ENCODE assay signal across 1 cellular context in the genomic region with DNA sequence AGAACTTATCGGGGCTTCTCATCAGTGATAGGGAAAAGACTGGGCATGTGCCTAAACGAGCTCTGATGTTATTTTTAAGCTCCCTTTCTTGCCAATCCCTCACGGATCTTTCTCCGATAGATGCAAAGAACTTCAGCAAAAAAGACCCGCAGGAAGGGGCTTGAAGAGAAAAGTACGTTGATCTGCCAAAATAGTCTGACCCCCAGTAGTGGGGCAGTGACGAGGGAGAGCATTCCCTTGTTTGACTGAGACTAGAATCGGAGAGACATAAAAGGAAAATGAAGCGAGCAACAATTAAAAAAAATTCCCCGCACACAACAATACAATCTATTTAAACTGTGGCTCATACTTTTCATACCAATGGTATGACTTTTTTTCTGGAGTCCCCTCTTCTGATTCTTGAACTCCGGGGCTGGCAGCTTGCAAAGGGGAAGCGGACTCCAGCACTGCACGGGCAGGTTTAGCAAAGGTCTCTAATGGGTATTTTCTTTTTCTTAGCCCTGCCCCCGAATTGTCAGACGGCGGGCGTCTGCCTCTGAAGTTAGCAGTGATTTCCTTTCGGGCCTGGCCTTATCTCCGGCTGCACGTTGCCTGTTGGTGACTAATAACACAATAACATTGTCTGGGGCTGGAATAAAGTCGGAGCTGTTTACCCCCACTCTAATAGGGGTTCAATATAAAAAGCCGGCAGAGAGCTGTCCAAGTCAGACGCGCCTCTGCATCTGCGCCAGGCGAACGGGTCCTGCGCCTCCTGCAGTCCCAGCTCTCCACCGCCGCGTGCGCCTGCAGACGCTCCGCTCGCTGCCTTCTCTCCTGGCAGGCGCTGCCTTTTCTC.
TF ChIP-seq lines count a peak whose summit lies in the region.

A gene (plus strand): TSS at position 707 of the 835 bp plus-strand sequence. CDS start 269 bp downstream, outside the sequence.

TF ChIP-seq in HepG2, 621 proteins besides CTCF, POLR2A, EP300 and RAD21 (continued from another document and continues in another):
- TF ChIP-seq, protein P1, sequence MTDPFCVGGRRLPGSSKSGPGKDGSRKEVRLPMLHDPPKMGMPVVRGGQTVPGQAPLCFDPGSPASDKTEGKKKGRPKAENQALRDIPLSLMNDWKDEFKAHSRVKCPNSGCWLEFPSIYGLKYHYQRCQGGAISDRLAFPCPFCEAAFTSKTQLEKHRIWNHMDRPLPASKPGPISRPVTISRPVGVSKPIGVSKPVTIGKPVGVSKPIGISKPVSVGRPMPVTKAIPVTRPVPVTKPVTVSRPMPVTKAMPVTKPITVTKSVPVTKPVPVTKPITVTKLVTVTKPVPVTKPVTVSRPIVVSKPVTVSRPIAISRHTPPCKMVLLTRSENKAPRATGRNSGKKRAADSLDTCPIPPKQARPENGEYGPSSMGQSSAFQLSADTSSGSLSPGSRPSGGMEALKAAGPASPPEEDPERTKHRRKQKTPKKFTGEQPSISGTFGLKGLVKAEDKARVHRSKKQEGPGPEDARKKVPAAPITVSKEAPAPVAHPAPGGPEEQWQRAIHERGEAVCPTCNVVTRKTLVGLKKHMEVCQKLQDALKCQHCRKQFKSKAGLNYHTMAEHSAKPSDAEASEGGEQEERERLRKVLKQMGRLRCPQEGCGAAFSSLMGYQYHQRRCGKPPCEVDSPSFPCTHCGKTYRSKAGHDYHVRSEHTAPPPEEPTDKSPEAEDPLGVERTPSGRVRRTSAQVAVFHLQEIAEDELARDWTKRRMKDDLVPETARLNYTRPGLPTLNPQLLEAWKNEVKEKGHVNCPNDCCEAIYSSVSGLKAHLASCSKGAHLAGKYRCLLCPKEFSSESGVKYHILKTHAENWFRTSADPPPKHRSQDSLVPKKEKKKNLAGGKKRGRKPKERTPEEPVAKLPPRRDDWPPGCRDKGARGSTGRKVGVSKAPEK (CRISPR knock-in tag; IDR thresholded peaks at IDR 0.05; ENCODE audit: borderline replicate concordance), result 0 out of 2 replicates have a peak, but pooled peaks have one; percentile 49
- no peak for TF ChIP-seq ZNF44 (CRISPR knock-in tag; IDR thresholded peaks at IDR 0.05)
- TF ChIP-seq RCOR2 (CRISPR knock-in tag; IDR thresholded peaks at IDR 0.05), result no peak
- TF ChIP-seq, protein P2, sequence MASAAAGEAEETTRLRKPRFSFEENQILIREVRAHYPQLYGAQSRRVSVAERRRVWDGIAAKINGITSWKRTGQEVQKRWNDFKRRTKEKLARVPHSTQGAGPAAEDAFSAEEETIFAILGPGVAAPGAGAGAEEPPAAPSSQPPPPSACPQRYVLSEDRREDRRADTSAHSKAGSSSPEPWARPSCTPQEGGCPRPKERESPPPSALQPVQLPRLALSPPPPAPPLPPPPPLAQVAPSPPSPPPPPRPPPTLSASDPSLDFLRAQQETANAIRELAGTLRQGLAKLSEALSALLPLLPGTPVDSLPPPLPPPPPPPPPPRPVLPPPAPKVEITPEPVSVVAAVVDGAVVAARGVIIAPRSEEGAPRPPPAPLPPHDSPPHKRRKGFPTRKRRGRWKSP (CRISPR knock-in tag; IDR thresholded peaks at IDR 0.05), result peak; percentile 96
- TF ChIP-seq TOE1 (CRISPR knock-in tag; IDR thresholded peaks at IDR 0.05), result no peak
- TF ChIP-seq HOXA3 (CRISPR knock-in tag; IDR thresholded peaks at IDR 0.05), result 0 out of 2 replicates have a peak, but pooled peaks have one; percentile 31
- TF ChIP-seq SMARCE1 (IDR thresholded peaks at IDR 0.05; ENCODE audit: borderline replicate concordance), result no peak
- TF ChIP-seq MAZ (IDR thresholded peaks at IDR 0.05; ENCODE audit: borderline replicate concordance, low read depth, low read length), result no peak
- TF ChIP-seq MAZ (CRISPR knock-in tag; IDR thresholded peaks at IDR 0.05; ENCODE audit: low read depth), result no peak
- TF ChIP-seq, protein P3, sequence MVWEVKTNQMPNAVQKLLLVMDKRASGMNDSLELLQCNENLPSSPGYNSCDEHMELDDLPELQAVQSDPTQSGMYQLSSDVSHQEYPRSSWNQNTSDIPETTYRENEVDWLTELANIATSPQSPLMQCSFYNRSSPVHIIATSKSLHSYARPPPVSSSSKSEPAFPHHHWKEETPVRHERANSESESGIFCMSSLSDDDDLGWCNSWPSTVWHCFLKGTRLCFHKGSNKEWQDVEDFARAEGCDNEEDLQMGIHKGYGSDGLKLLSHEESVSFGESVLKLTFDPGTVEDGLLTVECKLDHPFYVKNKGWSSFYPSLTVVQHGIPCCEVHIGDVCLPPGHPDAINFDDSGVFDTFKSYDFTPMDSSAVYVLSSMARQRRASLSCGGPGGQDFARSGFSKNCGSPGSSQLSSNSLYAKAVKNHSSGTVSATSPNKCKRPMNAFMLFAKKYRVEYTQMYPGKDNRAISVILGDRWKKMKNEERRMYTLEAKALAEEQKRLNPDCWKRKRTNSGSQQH (CRISPR knock-in tag; IDR thresholded peaks at IDR 0.05; ENCODE audit: low read depth), result 0 out of 2 replicates have a peak, but pooled peaks have one; percentile 31
- TF ChIP-seq, protein P4, sequence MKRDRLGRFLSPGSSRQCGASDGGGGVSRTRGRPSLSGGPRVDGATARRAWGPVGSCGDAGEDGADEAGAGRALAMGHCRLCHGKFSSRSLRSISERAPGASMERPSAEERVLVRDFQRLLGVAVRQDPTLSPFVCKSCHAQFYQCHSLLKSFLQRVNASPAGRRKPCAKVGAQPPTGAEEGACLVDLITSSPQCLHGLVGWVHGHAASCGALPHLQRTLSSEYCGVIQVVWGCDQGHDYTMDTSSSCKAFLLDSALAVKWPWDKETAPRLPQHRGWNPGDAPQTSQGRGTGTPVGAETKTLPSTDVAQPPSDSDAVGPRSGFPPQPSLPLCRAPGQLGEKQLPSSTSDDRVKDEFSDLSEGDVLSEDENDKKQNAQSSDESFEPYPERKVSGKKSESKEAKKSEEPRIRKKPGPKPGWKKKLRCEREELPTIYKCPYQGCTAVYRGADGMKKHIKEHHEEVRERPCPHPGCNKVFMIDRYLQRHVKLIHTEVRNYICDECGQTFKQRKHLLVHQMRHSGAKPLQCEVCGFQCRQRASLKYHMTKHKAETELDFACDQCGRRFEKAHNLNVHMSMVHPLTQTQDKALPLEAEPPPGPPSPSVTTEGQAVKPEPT (CRISPR knock-in tag; IDR thresholded peaks at IDR 0.05; ENCODE audit: low read depth), result no peak
- TF ChIP-seq, protein P5, sequence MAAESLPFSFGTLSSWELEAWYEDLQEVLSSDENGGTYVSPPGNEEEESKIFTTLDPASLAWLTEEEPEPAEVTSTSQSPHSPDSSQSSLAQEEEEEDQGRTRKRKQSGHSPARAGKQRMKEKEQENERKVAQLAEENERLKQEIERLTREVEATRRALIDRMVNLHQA (CRISPR knock-in tag; IDR thresholded peaks at IDR 0.05), result no peak
- TF ChIP-seq RFXANK (CRISPR knock-in tag; IDR thresholded peaks at IDR 0.05), result no peak
- TF ChIP-seq, protein P6, sequence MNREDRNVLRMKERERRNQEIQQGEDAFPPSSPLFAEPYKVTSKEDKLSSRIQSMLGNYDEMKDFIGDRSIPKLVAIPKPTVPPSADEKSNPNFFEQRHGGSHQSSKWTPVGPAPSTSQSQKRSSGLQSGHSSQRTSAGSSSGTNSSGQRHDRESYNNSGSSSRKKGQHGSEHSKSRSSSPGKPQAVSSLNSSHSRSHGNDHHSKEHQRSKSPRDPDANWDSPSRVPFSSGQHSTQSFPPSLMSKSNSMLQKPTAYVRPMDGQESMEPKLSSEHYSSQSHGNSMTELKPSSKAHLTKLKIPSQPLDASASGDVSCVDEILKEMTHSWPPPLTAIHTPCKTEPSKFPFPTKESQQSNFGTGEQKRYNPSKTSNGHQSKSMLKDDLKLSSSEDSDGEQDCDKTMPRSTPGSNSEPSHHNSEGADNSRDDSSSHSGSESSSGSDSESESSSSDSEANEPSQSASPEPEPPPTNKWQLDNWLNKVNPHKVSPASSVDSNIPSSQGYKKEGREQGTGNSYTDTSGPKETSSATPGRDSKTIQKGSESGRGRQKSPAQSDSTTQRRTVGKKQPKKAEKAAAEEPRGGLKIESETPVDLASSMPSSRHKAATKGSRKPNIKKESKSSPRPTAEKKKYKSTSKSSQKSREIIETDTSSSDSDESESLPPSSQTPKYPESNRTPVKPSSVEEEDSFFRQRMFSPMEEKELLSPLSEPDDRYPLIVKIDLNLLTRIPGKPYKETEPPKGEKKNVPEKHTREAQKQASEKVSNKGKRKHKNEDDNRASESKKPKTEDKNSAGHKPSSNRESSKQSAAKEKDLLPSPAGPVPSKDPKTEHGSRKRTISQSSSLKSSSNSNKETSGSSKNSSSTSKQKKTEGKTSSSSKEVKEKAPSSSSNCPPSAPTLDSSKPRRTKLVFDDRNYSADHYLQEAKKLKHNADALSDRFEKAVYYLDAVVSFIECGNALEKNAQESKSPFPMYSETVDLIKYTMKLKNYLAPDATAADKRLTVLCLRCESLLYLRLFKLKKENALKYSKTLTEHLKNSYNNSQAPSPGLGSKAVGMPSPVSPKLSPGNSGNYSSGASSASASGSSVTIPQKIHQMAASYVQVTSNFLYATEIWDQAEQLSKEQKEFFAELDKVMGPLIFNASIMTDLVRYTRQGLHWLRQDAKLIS (CRISPR knock-in tag; IDR thresholded peaks at IDR 0.05), result no peak
- no peak for TF ChIP-seq NCOA2 (CRISPR knock-in tag; IDR thresholded peaks at IDR 0.05)
- TF ChIP-seq PTBP1 (IDR thresholded peaks at IDR 0.05; ENCODE audit: low read depth, low read length, poor library complexity, severe bottlenecking), result no peak
- 0 out of 2 replicates have a peak, but pooled peaks have one; percentile 14 for TF ChIP-seq MED1 (CRISPR knock-in tag; IDR thresholded peaks at IDR 0.05)
- 0 out of 2 replicates have a peak, but pooled peaks have one; percentile 37 for TF ChIP-seq ZMYM3 (CRISPR knock-in tag; IDR thresholded peaks at IDR 0.05)
- TF ChIP-seq FOXJ3 (CRISPR knock-in tag; IDR thresholded peaks at IDR 0.05; ENCODE audit: borderline replicate concordance), result no peak
- TF ChIP-seq ZNF543 (CRISPR knock-in tag; IDR thresholded peaks at IDR 0.05), result no peak
- TF ChIP-seq, protein P7, sequence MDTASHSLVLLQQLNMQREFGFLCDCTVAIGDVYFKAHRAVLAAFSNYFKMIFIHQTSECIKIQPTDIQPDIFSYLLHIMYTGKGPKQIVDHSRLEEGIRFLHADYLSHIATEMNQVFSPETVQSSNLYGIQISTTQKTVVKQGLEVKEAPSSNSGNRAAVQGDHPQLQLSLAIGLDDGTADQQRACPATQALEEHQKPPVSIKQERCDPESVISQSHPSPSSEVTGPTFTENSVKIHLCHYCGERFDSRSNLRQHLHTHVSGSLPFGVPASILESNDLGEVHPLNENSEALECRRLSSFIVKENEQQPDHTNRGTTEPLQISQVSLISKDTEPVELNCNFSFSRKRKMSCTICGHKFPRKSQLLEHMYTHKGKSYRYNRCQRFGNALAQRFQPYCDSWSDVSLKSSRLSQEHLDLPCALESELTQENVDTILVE (CRISPR knock-in tag; IDR thresholded peaks at IDR 0.05), result no peak
- no peak for TF ChIP-seq ZNF460 (CRISPR knock-in tag; IDR thresholded peaks at IDR 0.05; ENCODE audit: borderline replicate concordance)
- TF ChIP-seq HNRNPL (IDR thresholded peaks at IDR 0.05; ENCODE audit: low read depth, low read length), result no peak
- TF ChIP-seq, protein P8, sequence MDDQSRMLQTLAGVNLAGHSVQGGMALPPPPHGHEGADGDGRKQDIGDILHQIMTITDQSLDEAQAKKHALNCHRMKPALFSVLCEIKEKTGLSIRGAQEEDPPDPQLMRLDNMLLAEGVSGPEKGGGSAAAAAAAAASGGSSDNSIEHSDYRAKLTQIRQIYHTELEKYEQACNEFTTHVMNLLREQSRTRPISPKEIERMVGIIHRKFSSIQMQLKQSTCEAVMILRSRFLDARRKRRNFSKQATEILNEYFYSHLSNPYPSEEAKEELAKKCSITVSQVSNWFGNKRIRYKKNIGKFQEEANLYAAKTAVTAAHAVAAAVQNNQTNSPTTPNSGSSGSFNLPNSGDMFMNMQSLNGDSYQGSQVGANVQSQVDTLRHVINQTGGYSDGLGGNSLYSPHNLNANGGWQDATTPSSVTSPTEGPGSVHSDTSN (CRISPR knock-in tag; IDR thresholded peaks at IDR 0.05; ENCODE audit: borderline replicate concordance), result no peak
- no peak for TF ChIP-seq ASH2L (IDR thresholded peaks at IDR 0.05; ENCODE audit: insufficient read length, low read depth, low read length)
- TF ChIP-seq RBM22 (optimal IDR thresholded peaks at IDR 0.05; ENCODE audit: low read length), result no peak
- no peak for TF ChIP-seq ZNF768 (CRISPR knock-in tag; IDR thresholded peaks at IDR 0.05)
- no peak for TF ChIP-seq ZNF589 (CRISPR knock-in tag; conservative IDR thresholded peaks at IDR 0.05)
- TF ChIP-seq ZNF292 (CRISPR knock-in tag; IDR thresholded peaks at IDR 0.05; ENCODE audit: borderline replicate concordance, low read depth), result 0 out of 2 replicates have a peak, but pooled peaks have one; percentile 57
- no peak for TF ChIP-seq ZNF205 (CRISPR knock-in tag; IDR thresholded peaks at IDR 0.05)
- no peak for TF ChIP-seq ZMYM2 (CRISPR knock-in tag; IDR thresholded peaks at IDR 0.05)
- TF ChIP-seq ZNF496 (CRISPR knock-in tag; IDR thresholded peaks at IDR 0.05; ENCODE audit: insufficient replicate concordance), result no peak
- TF ChIP-seq FOSL2 (CRISPR knock-in tag; IDR thresholded peaks at IDR 0.05), result 0 out of 2 replicates have a peak, but pooled peaks have one; percentile 5
- TF ChIP-seq MYC (CRISPR knock-in tag; IDR thresholded peaks at IDR 0.05; ENCODE audit: borderline replicate concordance), result peak; percentile 52; the same call in 1 of the 2 replicates
- TF ChIP-seq ZNF7 (CRISPR knock-in tag; IDR thresholded peaks at IDR 0.05), result no peak
- TF ChIP-seq TEAD3 (CRISPR knock-in tag; optimal IDR thresholded peaks at IDR 0.05; ENCODE audit: borderline replicate concordance), result no peak
- TF ChIP-seq, protein P9, sequence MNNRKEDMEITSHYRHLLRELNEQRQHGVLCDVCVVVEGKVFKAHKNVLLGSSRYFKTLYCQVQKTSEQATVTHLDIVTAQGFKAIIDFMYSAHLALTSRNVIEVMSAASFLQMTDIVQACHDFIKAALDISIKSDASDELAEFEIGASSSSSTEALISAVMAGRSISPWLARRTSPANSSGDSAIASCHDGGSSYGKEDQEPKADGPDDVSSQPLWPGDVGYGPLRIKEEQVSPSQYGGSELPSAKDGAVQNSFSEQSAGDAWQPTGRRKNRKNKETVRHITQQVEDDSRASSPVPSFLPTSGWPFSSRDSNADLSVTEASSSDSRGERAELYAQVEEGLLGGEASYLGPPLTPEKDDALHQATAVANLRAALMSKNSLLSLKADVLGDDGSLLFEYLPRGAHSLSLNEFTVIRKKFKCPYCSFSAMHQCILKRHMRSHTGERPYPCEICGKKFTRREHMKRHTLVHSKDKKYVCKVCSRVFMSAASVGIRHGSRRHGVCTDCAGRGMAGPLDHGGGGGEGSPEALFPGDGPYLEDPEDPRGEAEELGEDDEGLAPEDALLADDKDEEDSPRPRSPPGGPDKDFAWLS (CRISPR knock-in tag; IDR thresholded peaks at IDR 0.05; ENCODE audit: borderline replicate concordance), result no peak
- TF ChIP-seq ZNF337 (CRISPR knock-in tag; IDR thresholded peaks at IDR 0.05; ENCODE audit: borderline replicate concordance, low read depth), result no peak
- no peak for TF ChIP-seq POLR2AphosphoS2 (IDR thresholded peaks at IDR 0.05; ENCODE audit: low read depth, low read length)
- TF ChIP-seq ONECUT2 (CRISPR knock-in tag; IDR thresholded peaks at IDR 0.05), result no peak
- no peak for TF ChIP-seq ZNF782 (CRISPR knock-in tag; IDR thresholded peaks at IDR 0.05; ENCODE audit: borderline replicate concordance)
- TF ChIP-seq KAT8 (CRISPR knock-in tag; IDR thresholded peaks at IDR 0.05), result 0 out of 2 replicates have a peak, but pooled peaks have one; percentile 18
